Comparison of ENCODE assay signal across 21 cellular contexts in the genomic region with DNA sequence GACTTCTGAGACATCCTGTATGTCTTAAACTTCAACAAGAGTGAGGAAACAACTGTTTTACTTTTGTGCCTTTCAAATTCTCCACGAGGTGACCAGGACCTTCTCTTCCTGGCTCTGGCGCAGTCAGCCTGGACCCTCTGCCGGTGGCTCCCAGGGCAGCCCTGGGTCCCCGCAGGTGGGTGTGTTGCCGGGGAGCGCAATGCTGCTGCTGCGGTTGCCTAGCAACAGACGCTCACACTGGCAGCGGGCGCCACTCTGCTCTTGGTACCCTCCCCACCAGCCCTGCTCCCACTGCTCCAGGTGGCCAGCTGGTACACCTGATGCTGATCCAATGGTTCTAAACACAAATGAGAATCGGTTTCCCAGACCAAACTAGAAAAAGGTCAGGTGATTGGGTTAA. TPM values are rescaled to one million over a fixed set of nuclear protein-coding genes. Genes with fewer than 3 reads are reported as not detected.
A peak's percentile ranks its signal among the peaks of the same experiment; 100 is the strongest.
DNase-seq lines count a peak whose midpoint lies in the region; ATAC-seq and TF ChIP-seq lines count a peak whose summit lies in the region.
"Had no signal": no experiment of that assay in that cellular context is flagged by ENCODE, and none has a peak within 500 bp of the region (broad histone marks: within the 10 kb centered on the region; RNA-seq: fewer than 3 reads in every experiment).

No MANE protein-coding gene starts in this region.

- H3K9me3 Mint-ChIP-seq in GM23338 = peaks cover 4% of the 10 kb centered on the region; the same call in 1 of the 3 replicates
- H3K9me3 Mint-ChIP-seq: activated naive CD4-positive, alpha-beta T cell treated with anti-CD3 and anti-CD28 coated beads for 36 hours; CD4-positive, alpha-beta T cell had no signal

- H3K4me3 Mint-ChIP-seq in GM23338 = no peak overlapping the region
- H3K4me3 Mint-ChIP-seq: activated naive CD4-positive, alpha-beta T cell treated with anti-CD3 and anti-CD28 coated beads for 36 hours; CD4-positive, alpha-beta T cell had no signal

- 0 out of 2 replicates have a peak, but pooled peaks cover 3% of the 10 kb centered on the region for H3F3A ChIP-seq in GM23338 (replicated peaks; ENCODE audit: low read depth)

- peaks cover 26% of the 10 kb centered on the region for H3K4me1 Mint-ChIP-seq in GM23338

- H3K27ac ChIP-seq in GM23338 (ENCODE audit: low read depth) (no peak overlapping the region), uterus (no peak overlapping the region)
- H3K27ac ChIP-seq: thoracic aorta had no signal

- H3K4me2 ChIP-seq in GM23338 = no peak overlapping the region
- H3K4me2 ChIP-seq: smooth muscle cell had no signal

- H3K4me3 ChIP-seq in GM23338 (no peak overlapping the region), uterus (no peak overlapping the region)
- H3K4me3 ChIP-seq: smooth muscle cell, thoracic aorta had no signal

- H3K27ac Mint-ChIP-seq in GM23338 = no peak overlapping the region
- H3K27ac Mint-ChIP-seq: activated naive CD4-positive, alpha-beta T cell treated with anti-CD3 and anti-CD28 coated beads for 36 hours; CD4-positive, alpha-beta T cell had no signal

- H3K36me3 Mint-ChIP-seq in GM23338 (ENCODE audit: low read depth) = peaks cover 5% of the 10 kb centered on the region; the same call in 2 of the 3 replicates

- no peak for TF ChIP-seq POLR2A in uterus (IDR thresholded peaks at IDR 0.05)

- H3K27me3 ChIP-seq in GM23338 (ENCODE audit: insufficient read depth) (peaks cover 28% of the 10 kb centered on the region), uterus (no peaks in the 10 kb centered on the region)

- H3K27me3 Mint-ChIP-seq in GM23338 (ENCODE audit: insufficient read depth, low read depth, poor library complexity) = peaks cover 26% of the 10 kb centered on the region

- H3K9me2 ChIP-seq in GM23338 (ENCODE audit: insufficient read depth) = no peaks in the 10 kb centered on the region

- no peaks in the 10 kb centered on the region for H4K20me1 ChIP-seq in GM23338 (replicated peaks; ENCODE audit: insufficient read depth)

- H3K79me2 ChIP-seq in GM23338 (replicated peaks; ENCODE audit: insufficient read depth) = no peaks in the 10 kb centered on the region

- no peaks in the 10 kb centered on the region for H3K9me3 ChIP-seq in uterus
- H3K9me3 ChIP-seq: thoracic aorta had no signal

- H2AFZ ChIP-seq in GM23338 = no peak overlapping the region

- intact Hi-C loops in uterus (cut with DNase I; ENCODE audit: low total_unique reads) = no loop called here

- ATAC-seq in GM23338 (peak; percentile 23), GM19455 (IDR thresholded peaks at IDR 0.05; ENCODE audit: unreplicated experiment) (no peak)
- ATAC-seq: Right ventricle myocardium inferior had no signal

- DNase-seq in COR-L47 (lab: John Stamatoyannopoulos, UW) (peak; percentile 61), GM23338 (ENCODE audit: low spot score) (peak; percentile 75), NCI-H2227 (lab: John Stamatoyannopoulos, UW; ENCODE audit: unreplicated experiment) (peak; percentile 81), iPS-NIHi11 (ENCODE audit: low spot score) (peak; percentile 81), GM19240 (ENCODE audit: insufficient read length, low spot score) (no peak), uterus (no peak)
- DNase-seq: activated naive CD4-positive, alpha-beta T cell treated with anti-CD3 and anti-CD28 coated beads for 36 hours; activated T-cell treated with anti-CD3 and anti-CD28 coated beads, Interleukin-2, amount 50 U/mL, for 48 hours; amniotic stem cell; CD4-positive, alpha-beta T cell; cortex of kidney; DND-41; mammary epithelial cell; NCI-H1694 treated with DMSO at 0.1 percent for 48 hours; stimulated activated CD4-positive, alpha-beta T cell treated with anti-CD3 and anti-CD28 coated beads, Interleukin-2, amount 100 ng/mL, for 48 hours; stimulated activated naive CD4-positive, alpha-beta T cell; T-helper 1 cell had no signal

- TF ChIP-seq CTCF in GM23338 (conservative IDR thresholded peaks at IDR 0.05; ENCODE audit: low read depth in 2 of 2) (no peak), uterus (IDR thresholded peaks at IDR 0.05) (no peak)

- H3K36me3 ChIP-seq in GM23338 (ENCODE audit: insufficient read depth) (no peaks in the 10 kb centered on the region), uterus (no peaks in the 10 kb centered on the region)
- H3K36me3 ChIP-seq: thoracic aorta had no signal

- H3K4me1 ChIP-seq in GM23338 (ENCODE audit: insufficient read depth) (peaks cover 13% of the 10 kb centered on the region), uterus (peaks cover 0 to 9% of the 10 kb centered on the region in 2 donors)

TF ChIP-seq in GM23338, 12 proteins besides CTCF, POLR2A, EP300 and RAD21 (continues in another document):
- TF ChIP-seq ZNF331 (CRISPR knock-in tag; IDR thresholded peaks at IDR 0.05; ENCODE audit: low read depth) (no peak), STAT1 (IDR thresholded peaks at IDR 0.05; ENCODE audit: unreplicated experiment) (no peak), EZH2phosphoT487 (IDR thresholded peaks at IDR 0.05; ENCODE audit: unreplicated experiment) (no peak), NANOG (IDR thresholded peaks at IDR 0.05; ENCODE audit: borderline replicate concordance) (no peak), POLR2AphosphoS5 (IDR thresholded peaks at IDR 0.05; ENCODE audit: low read depth) (no peak), ZNF114 (CRISPR knock-in tag; IDR thresholded peaks at IDR 0.05) (no peak), EZH2 (IDR thresholded peaks at IDR 0.05; ENCODE audit: low read depth, unreplicated experiment) (no peak), CREB1 (CRISPR knock-in tag; IDR thresholded peaks at IDR 0.05; ENCODE audit: low read depth) (no peak), JUNB (IDR thresholded peaks at IDR 0.05; ENCODE audit: unreplicated experiment) (no peak)
- TF ChIP-seq, protein P1, sequence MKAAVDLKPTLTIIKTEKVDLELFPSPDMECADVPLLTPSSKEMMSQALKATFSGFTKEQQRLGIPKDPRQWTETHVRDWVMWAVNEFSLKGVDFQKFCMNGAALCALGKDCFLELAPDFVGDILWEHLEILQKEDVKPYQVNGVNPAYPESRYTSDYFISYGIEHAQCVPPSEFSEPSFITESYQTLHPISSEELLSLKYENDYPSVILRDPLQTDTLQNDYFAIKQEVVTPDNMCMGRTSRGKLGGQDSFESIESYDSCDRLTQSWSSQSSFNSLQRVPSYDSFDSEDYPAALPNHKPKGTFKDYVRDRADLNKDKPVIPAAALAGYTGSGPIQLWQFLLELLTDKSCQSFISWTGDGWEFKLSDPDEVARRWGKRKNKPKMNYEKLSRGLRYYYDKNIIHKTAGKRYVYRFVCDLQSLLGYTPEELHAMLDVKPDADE (IDR thresholded peaks at IDR 0.05) = no peak

RNA-seq across cellular contexts. Expression of a gene that starts 58.7 kb away (rescaled TPM):
- 21.2 and 21.6 TPM in 2 replicates for total RNA-seq in GM23338 (2014; rRNA removed; shearing (Covaris generic))
- 6.2 and 7.5 TPM in 2 replicates for polyA plus RNA-seq in GM23338 (2016; fragmentation: Nextera tagmentation; extraction: Ambion mirVana)
- total RNA-seq in uterus = 10 to 100 TPM in 3 of 4 donors, 1 to 10 TPM in 1; 4.6 to 20.2 (median 13.8) TPM

Comparison
In these comparisons a context has a peak if more than half of its experiments do, and no peak if none do; other contexts are left out.
1. DNase-seq: peak in COR-L47 (single experiment), GM23338 (single experiment), NCI-H2227 (single experiment) and iPS-NIHi11 (single experiment); none in GM19240 (single experiment) and uterus (0 of 2).